In genomic region chr11:35272391-35272821, GRCh38 we compare ENCODE assay signal across 8 cellular contexts.
DNase-seq lines count a peak whose midpoint lies in the region; ATAC-seq, FAIRE-seq and TF ChIP-seq lines count a peak whose summit lies in the region.

No MANE protein-coding gene starts in this region.

- no peaks in the 10 kb centered on the region for H3K27me3 ChIP-seq in upper lobe of right lung

- intact Hi-C loops in upper lobe of right lung (cut with DNase I) (no loop called here), lower leg skin (cut with DNase I; ENCODE audit: low total_unique reads) (no loop called here)

- H3K4me1 Mint-ChIP-seq in activated naive CD8-positive, alpha-beta T cell treated with anti-CD3 and anti-CD28 coated beads, Interleukin-2, amount 50 U/mL, for 24 hours = peaks cover 68% of the 10 kb centered on the region
- H3K4me1 Mint-ChIP-seq in osteocyte (ENCODE audit: unreplicated experiment) = peaks cover 16% of the 10 kb centered on the region

- peak overlapping the region; percentile 91 for H3K27ac Mint-ChIP-seq in activated naive CD8-positive, alpha-beta T cell treated with anti-CD3 and anti-CD28 coated beads, Interleukin-2, amount 50 U/mL, for 24 hours
- no peak overlapping the region for H3K27ac Mint-ChIP-seq in osteocyte (ENCODE audit: unreplicated experiment)

- DNase-seq in GM12891 (ENCODE audit: insufficient read length, low spot score) (peak; percentile 17), SIG-M5 (lab: John Stamatoyannopoulos, UW) (peak; percentile 46), upper lobe of right lung (no peak), SHP77 treated with DMSO at 0.1 percent for 48 hours (lab: John Stamatoyannopoulos, UW) (no peak), lower leg skin (ENCODE audit: low spot score in 2 of 2) (no peak), osteocyte (ENCODE audit: extremely low spot score, unreplicated experiment) (no peak)
- DNase-seq in activated naive CD8-positive, alpha-beta T cell treated with anti-CD3 and anti-CD28 coated beads, Interleukin-2, amount 50 U/mL, for 24 hours = peak; percentile 60

- peak overlapping the region; percentile 58 for H3K4me3 Mint-ChIP-seq in activated naive CD8-positive, alpha-beta T cell treated with anti-CD3 and anti-CD28 coated beads, Interleukin-2, amount 50 U/mL, for 24 hours
- no peak overlapping the region for H3K4me3 Mint-ChIP-seq in osteocyte (ENCODE audit: unreplicated experiment)

- ATAC-seq in HG02610 (IDR thresholded peaks at IDR 0.05; ENCODE audit: unreplicated experiment) (peak; percentile 88), upper lobe of right lung (peak; percentile 70)
- ATAC-seq in activated naive CD8-positive, alpha-beta T cell treated with anti-CD3 and anti-CD28 coated beads, Interleukin-2, amount 50 U/mL, for 24 hours = peak; percentile 95

- H3K4me1 ChIP-seq in upper lobe of right lung = peaks cover 15% of the 10 kb centered on the region

- no peak for TF ChIP-seq POLR2A in GM12891 (IDR thresholded peaks at IDR 0.05; ENCODE audit: low read depth, low read length)
- TF ChIP-seq POLR2A in lower leg skin (IDR thresholded peaks at IDR 0.05) = no peak

- no peaks in the 10 kb centered on the region for H3K27me3 Mint-ChIP-seq in activated naive CD8-positive, alpha-beta T cell treated with anti-CD3 and anti-CD28 coated beads, Interleukin-2, amount 50 U/mL, for 24 hours
- H3K27me3 Mint-ChIP-seq in osteocyte (ENCODE audit: unreplicated experiment) = peaks cover 2% of the 10 kb centered on the region

- H3K9me3 Mint-ChIP-seq in activated naive CD8-positive, alpha-beta T cell treated with anti-CD3 and anti-CD28 coated beads, Interleukin-2, amount 50 U/mL, for 24 hours = peaks cover 10% of the 10 kb centered on the region
- H3K9me3 Mint-ChIP-seq in osteocyte (ENCODE audit: unreplicated experiment) = no peaks in the 10 kb centered on the region

- H3K36me3 Mint-ChIP-seq in activated naive CD8-positive, alpha-beta T cell treated with anti-CD3 and anti-CD28 coated beads, Interleukin-2, amount 50 U/mL, for 24 hours (ENCODE audit: low read depth) = no peaks in the 10 kb centered on the region
- no peaks in the 10 kb centered on the region for H3K36me3 Mint-ChIP-seq in osteocyte (ENCODE audit: unreplicated experiment)

- H3K4me3 ChIP-seq in upper lobe of right lung (no peak overlapping the region), lower leg skin (ENCODE audit: low read depth, poor library complexity, severe bottlenecking) (no peak overlapping the region)

- H3K27ac ChIP-seq in upper lobe of right lung = no peak overlapping the region

- TF ChIP-seq CTCF in upper lobe of right lung (IDR thresholded peaks at IDR 0.05) = no peak
- no peak for TF ChIP-seq CTCF in lower leg skin (IDR thresholded peaks at IDR 0.05)
- no peak for TF ChIP-seq CTCF in osteocyte (IDR thresholded peaks at IDR 0.05)

- H3K9me3 ChIP-seq in upper lobe of right lung = no peaks in the 10 kb centered on the region

- 81 to 88% methylated on average over 3 of the region's 3 CpGs for WGBS in lower leg skin, 2 donors

- H3K36me3 ChIP-seq in upper lobe of right lung = no peaks in the 10 kb centered on the region

- FAIRE-seq in GM12891 (lab: Jason Lieb, UNC) = peak; percentile 92

TF ChIP-seq in GM12891, 5 proteins besides CTCF, POLR2A, EP300 and RAD21:
- TF ChIP-seq POLR2AphosphoS5 (IDR thresholded peaks at IDR 0.05; ENCODE audit: low read depth, low read length) (no peak), POU2F2 (IDR thresholded peaks at IDR 0.05; ENCODE audit: low read depth, low read length) (peak; percentile 64; the same call in 1 of the 2 replicates)

Comparison
In these comparisons a context has a peak if more than half of its experiments do, and no peak if none do; other contexts are left out.
1. DNase-seq: peak in GM12891 (single experiment), SIG-M5 (single experiment) and activated naive CD8-positive, alpha-beta T cell treated with anti-CD3 and anti-CD28 coated beads, Interleukin-2, amount 50 U/mL, for 24 hours (single experiment); none in upper lobe of right lung (single experiment), SHP77 treated with DMSO at 0.1 percent for 48 hours (single experiment), lower leg skin (0 of 2) and osteocyte (single experiment).
2. Peak in every context shown above with its lines, with median percentiles within 50 percentile points of each other: ATAC-seq.